1 cellular context compared by ENCODE assay signal in the genomic region with DNA sequence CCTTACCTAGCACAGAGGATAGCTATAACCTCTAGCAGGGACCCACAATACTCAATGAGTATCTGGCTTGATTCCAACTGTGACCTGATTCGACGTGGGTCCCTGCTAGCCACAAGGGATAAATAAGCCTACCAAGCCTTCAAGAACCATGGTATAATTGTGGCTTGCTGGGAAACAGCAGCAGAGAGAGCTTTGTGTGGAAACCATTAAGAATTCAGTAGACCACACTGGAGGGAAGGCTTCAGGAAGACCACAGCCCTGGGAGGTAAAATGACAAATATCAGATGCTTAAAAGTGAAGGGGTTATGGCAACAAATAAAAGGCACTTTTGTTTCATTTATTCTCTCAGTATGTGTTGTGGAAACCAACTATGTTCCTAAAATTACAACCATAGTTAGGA.
TF ChIP-seq lines count a peak whose summit lies in the region.

No MANE protein-coding gene starts in this region.

TF ChIP-seq in GM12878, 131 proteins besides CTCF, POLR2A, EP300 and RAD21 (continued from another document):
- no peak for TF ChIP-seq NKRF (conservative IDR thresholded peaks at IDR 0.05)
- no peak for TF ChIP-seq RBBP5 (conservative IDR thresholded peaks at IDR 0.05)
- no peak for TF ChIP-seq PBX3 (IDR thresholded peaks at IDR 0.05; ENCODE audit: insufficient replicate concordance, low read depth, low read length)
- TF ChIP-seq ATF2 (IDR thresholded peaks at IDR 0.05; ENCODE audit: low read length): no peak
- no peak for TF ChIP-seq BMI1 (IDR thresholded peaks at IDR 0.05; ENCODE audit: borderline replicate concordance)
- TF ChIP-seq ZNF217 (IDR thresholded peaks at IDR 0.05): no peak
- no peak for TF ChIP-seq IKZF2 (IDR thresholded peaks at IDR 0.05)
- TF ChIP-seq CREM (IDR thresholded peaks at IDR 0.05; ENCODE audit: low read depth): no peak
- TF ChIP-seq SMAD1 (IDR thresholded peaks at IDR 0.05; ENCODE audit: low read depth, partially characterized antibody): no peak
- TF ChIP-seq, protein P1, sequence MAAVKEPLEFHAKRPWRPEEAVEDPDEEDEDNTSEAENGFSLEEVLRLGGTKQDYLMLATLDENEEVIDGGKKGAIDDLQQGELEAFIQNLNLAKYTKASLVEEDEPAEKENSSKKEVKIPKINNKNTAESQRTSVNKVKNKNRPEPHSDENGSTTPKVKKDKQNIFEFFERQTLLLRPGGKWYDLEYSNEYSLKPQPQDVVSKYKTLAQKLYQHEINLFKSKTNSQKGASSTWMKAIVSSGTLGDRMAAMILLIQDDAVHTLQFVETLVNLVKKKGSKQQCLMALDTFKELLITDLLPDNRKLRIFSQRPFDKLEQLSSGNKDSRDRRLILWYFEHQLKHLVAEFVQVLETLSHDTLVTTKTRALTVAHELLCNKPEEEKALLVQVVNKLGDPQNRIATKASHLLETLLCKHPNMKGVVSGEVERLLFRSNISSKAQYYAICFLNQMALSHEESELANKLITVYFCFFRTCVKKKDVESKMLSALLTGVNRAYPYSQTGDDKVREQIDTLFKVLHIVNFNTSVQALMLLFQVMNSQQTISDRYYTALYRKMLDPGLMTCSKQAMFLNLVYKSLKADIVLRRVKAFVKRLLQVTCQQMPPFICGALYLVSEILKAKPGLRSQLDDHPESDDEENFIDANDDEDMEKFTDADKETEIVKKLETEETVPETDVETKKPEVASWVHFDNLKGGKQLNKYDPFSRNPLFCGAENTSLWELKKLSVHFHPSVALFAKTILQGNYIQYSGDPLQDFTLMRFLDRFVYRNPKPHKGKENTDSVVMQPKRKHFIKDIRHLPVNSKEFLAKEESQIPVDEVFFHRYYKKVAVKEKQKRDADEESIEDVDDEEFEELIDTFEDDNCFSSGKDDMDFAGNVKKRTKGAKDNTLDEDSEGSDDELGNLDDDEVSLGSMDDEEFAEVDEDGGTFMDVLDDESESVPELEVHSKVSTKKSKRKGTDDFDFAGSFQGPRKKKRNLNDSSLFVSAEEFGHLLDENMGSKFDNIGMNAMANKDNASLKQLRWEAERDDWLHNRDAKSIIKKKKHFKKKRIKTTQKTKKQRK (IDR thresholded peaks at IDR 0.05; ENCODE audit: low read depth, low read length): no peak
